In the genomic region with DNA sequence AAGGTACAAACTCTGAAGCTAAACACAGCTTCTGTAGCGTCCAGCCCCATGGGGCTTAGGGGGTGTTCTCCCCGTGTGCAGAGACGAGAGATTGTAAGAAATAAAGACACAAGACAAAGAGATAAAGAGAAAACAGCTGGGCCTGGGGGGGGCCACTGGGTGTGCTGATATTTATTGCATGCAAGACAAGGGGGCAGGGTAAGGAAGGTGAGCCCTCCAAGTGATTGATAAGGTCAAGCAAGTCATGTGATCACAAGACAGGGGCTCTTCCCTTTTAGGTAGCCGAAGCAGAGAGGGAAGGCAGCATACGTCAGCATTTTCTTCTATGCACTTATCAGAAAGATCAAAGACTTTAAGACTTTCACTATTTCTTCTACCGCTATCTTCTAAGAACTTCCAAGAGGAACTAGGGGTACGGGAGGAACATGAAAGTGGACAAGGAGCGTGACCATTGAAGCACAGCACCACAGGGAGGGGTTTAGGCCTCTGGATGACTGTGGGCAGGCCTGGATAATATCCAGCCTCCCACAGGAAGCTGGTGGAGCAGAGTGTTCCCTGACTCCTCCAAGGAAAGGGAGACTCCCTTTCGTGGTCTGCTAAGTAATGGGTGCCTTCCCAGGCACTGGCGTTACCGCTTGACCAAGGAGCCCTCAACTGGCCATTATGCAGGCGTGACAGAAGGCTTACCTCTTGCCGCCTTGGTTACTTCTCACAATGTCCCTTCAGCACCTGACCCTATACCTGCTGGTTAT, we compare ENCODE assay signal across 1 cellular context.
TF ChIP-seq lines count a peak whose summit lies in the region.

No MANE protein-coding gene starts in this region.

TF ChIP-seq in H1, 55 proteins besides CTCF, POLR2A, EP300 and RAD21:
- TF ChIP-seq POLR2AphosphoS5 (IDR thresholded peaks at IDR 0.05; ENCODE audit: low read depth, low read length) = peak; percentile 26
TF ChIP-seq in H1: peak in this region for 1; not testable (repeated sequence) for 54.
